Comparison of ENCODE assay signal across 13 cellular contexts in genomic region chr15:80906159-80906775, GRCh38.
DNase-seq lines count a peak whose midpoint lies in the region; FAIRE-seq and TF ChIP-seq lines count a peak whose summit lies in the region.
"Had no signal": no experiment of that assay in that cellular context is flagged by ENCODE, and none has a peak within 500 bp of the region (broad histone marks: within the 10 kb centered on the region; RNA-seq: fewer than 3 reads in every experiment).

No MANE protein-coding gene starts in this region.

- POLR2A ChIA-PET in AG04450 (lab: Yijun Ruan, JAX) (no interaction called here), GM10248 (lab: Yijun Ruan, JAX) (no interaction called here)

- DNase-seq in AG04450 (ENCODE audit: low read depth, low spot score) = no peak
- DNase-seq in HTR-8/SVneo (ENCODE audit: insufficient read length, low spot score) = peak; percentile 69
- peak; percentile 51 for DNase-seq in NCI-H2196 treated with DMSO at 0.1 percent for 48 hours (lab: John Stamatoyannopoulos, UW; ENCODE audit: unreplicated experiment)
- DNase-seq in bronchial epithelial cell (ENCODE audit: low read depth) = peak; percentile 79
- no peak for DNase-seq in C1 segment of cervical spinal cord (lab: John Stamatoyannopoulos, UW)
- DNase-seq in activated naive CD4-positive, alpha-beta T cell treated with anti-CD3 and anti-CD28 coated beads, Interleukin-2, amount 50 U/mL, for 16 hours = no peak
- no peak for DNase-seq in cerebellar nuclear complex (lab: John Stamatoyannopoulos, UW)
- DNase-seq in GM10248 (ENCODE audit: extremely low spot score) = no peak
- DNase-seq: activated T-cell treated with anti-CD3 and anti-CD28 coated beads for 4 hours; head of caudate nucleus; mucosa of descending colon; stimulated activated CD4-positive, alpha-beta T cell treated with anti-CD3 and anti-CD28 coated beads, Interleukin-12 subunit alpha, Interleukin-12 subunit beta, amount 100 ng/mL, for 4 hours; stimulated activated naive CD4-positive, alpha-beta T cell treated with Interleukin-2 at 50 U/mL for 16 hours had no signal

- no peaks in the 10 kb centered on the region for H3K36me3 ChIP-seq in bronchial epithelial cell (ENCODE audit: control insufficient read depth, insufficient read depth, low read length)

- peak overlapping the region; percentile 21 for H3K27ac ChIP-seq in AG04450 (ENCODE audit: low read depth, low read length)

- peaks cover 2% of the 10 kb centered on the region; the same call in 1 of the 2 replicates for H3K9me3 ChIP-seq in AG04450 (ENCODE audit: control insufficient read depth, insufficient read depth, low read length)
- H3K9me3 ChIP-seq: mucosa of descending colon had no signal

- CTCF ChIA-PET in AG04450 (lab: Charles Lee) = no interaction called here
- CTCF ChIA-PET in GM10248 (lab: Yijun Ruan, JAX) = no interaction called here

- H3K27me3 ChIP-seq in AG04450 (ENCODE audit: control insufficient read depth, insufficient read depth, low read length) = no peaks in the 10 kb centered on the region
- no peaks in the 10 kb centered on the region for H3K27me3 ChIP-seq in bronchial epithelial cell (ENCODE audit: control insufficient read depth, insufficient read depth, low read length)

- TF ChIP-seq CTCF in AG04450 (IDR thresholded peaks at IDR 0.05; ENCODE audit: low read depth, low read length) = no peak
- TF ChIP-seq CTCF in bronchial epithelial cell (IDR thresholded peaks at IDR 0.05; ENCODE audit: insufficient read depth, low read length, severe bottlenecking) = no peak
- no peak for TF ChIP-seq CTCF in GM10248 (IDR thresholded peaks at IDR 0.05; ENCODE audit: control extremely low read depth, extremely low read depth, low read depth, missing control alignments)

- FAIRE-seq in HTR-8/SVneo (lab: Jason Lieb, UNC) = no peak
- FAIRE-seq in bronchial epithelial cell (lab: Jason Lieb, UNC) = no peak

- H3K4me3 ChIP-seq in AG04450 (ENCODE audit: low read depth, low read length) (no peak overlapping the region), bronchial epithelial cell (ENCODE audit: low read depth, low read length) (no peak overlapping the region)
- H3K4me3 ChIP-seq: mucosa of descending colon had no signal

Comparison
In these comparisons a context has a peak if more than half of its experiments do, and no peak if none do; other contexts are left out.
1. DNase-seq: peak in HTR-8/SVneo (single experiment), NCI-H2196 treated with DMSO at 0.1 percent for 48 hours (single experiment) and bronchial epithelial cell (single experiment); none in AG04450 (single experiment), C1 segment of cervical spinal cord (0 of 14), activated naive CD4-positive, alpha-beta T cell treated with anti-CD3 and anti-CD28 coated beads, Interleukin-2, amount 50 U/mL, for 16 hours (single experiment), cerebellar nuclear complex (0 of 2) and GM10248 (single experiment).